In the genomic region with DNA sequence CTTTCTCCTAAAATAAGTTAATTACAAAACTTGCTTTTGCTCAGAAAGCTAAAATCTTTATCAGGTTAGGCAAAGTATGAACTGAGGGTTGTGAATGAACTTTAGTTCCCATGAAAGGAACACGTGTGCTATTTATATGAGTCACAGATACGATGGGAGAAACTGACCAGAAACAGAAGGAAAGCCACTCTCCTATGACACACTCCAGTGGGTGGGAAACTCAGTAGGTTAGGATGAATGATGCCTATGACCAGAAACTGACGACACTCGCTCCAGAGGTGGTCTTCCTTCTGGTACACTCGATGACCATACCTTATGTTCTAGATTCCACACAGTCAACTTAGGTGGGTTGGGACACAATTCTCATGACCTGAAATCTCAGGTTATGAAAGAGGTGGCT, we compare ENCODE assay signal across 19 cellular contexts.
A peak's percentile ranks its signal among the peaks of the same experiment; 100 is the strongest.
DNase-seq lines count a peak whose midpoint lies in the region; ATAC-seq and TF ChIP-seq lines count a peak whose summit lies in the region.
"Had no signal": no experiment of that assay in that cellular context is flagged by ENCODE, and none has a peak within 500 bp of the region (broad histone marks: within the 10 kb centered on the region; RNA-seq: fewer than 3 reads in every experiment).

No MANE protein-coding gene starts in this region.

- no peak overlapping the region for H4K8ac ChIP-seq in mesenchymal stem cell (ENCODE audit: low read length)

- no peak overlapping the region for H3K4me2 ChIP-seq in mesenchymal stem cell (ENCODE audit: low read length, poor library complexity, severe bottlenecking)
- H3K4me2 ChIP-seq: KMS-11 had no signal

- H3K18ac ChIP-seq in mesenchymal stem cell (ENCODE audit: low read depth in 1 of 2, low read length in 2 of 2): no peak overlapping the region

- H2BK5ac ChIP-seq in mesenchymal stem cell (ENCODE audit: low read depth, low read length, poor library complexity, severe bottlenecking): no peak overlapping the region

- H3K27me3 ChIP-seq in mesenchymal stem cell (ENCODE audit: control insufficient read depth in 1 of 2, insufficient read depth in 1 of 2, low read length in 2 of 2): no peaks in the 10 kb centered on the region
- H3K27me3 ChIP-seq: gastroesophageal sphincter had no signal

- H3K27ac ChIP-seq in mesenchymal stem cell (ENCODE audit: low read length, poor library complexity, severe bottlenecking): peak overlapping the region; percentile 95
- H3K27ac ChIP-seq: gastroesophageal sphincter, KMS-11 had no signal

- WGBS in mesenchymal stem cell: 14% methylated on average over 4 of the region's 5 CpGs

- H3K23ac ChIP-seq in mesenchymal stem cell (ENCODE audit: low read length in 2 of 2): no peak overlapping the region

- peaks cover 4% of the 10 kb centered on the region for H3K4me1 ChIP-seq in mesenchymal stem cell (ENCODE audit: control insufficient read depth, insufficient read depth, low read depth, low read length)

- TF ChIP-seq CTCF in AG09309 (IDR thresholded peaks at IDR 0.05; ENCODE audit: control insufficient read depth, insufficient read depth, low read depth, low read length, missing control alignments) (no peak), cardiac fibroblast (IDR thresholded peaks at IDR 0.05; ENCODE audit: low read depth, low read length) (no peak)

- H3K36me3 ChIP-seq in mesenchymal stem cell (ENCODE audit: control insufficient read depth in 1 of 2, insufficient read depth in 2 of 2, low read depth in 1 of 2, low read length in 2 of 2): no peaks in the 10 kb centered on the region
- H3K36me3 ChIP-seq: gastroesophageal sphincter had no signal

- no peak overlapping the region for H3K4ac ChIP-seq in mesenchymal stem cell (ENCODE audit: low read depth in 1 of 2, low read length in 2 of 2)

- H2AK5ac ChIP-seq in mesenchymal stem cell (ENCODE audit: low read length, severe bottlenecking): peak overlapping the region; percentile 2

- ATAC-seq in GM18861 (IDR thresholded peaks at IDR 0.05; ENCODE audit: unreplicated experiment): no peak
- ATAC-seq: effector memory CD8-positive, alpha-beta T cell; gastroesophageal sphincter had no signal

- no peak overlapping the region for H3K14ac ChIP-seq in mesenchymal stem cell (ENCODE audit: low read length in 2 of 2)

- H4K91ac ChIP-seq in mesenchymal stem cell (ENCODE audit: low read length): no peak overlapping the region

- H2AFZ ChIP-seq in mesenchymal stem cell (ENCODE audit: low read depth, low read length): peak overlapping the region; percentile 1

- H3K9ac ChIP-seq in mesenchymal stem cell (ENCODE audit: low read length): no peak overlapping the region
- H3K9ac ChIP-seq: KMS-11 had no signal

- H3K4me3 ChIP-seq in AG09309 (ENCODE audit: control insufficient read depth, low read depth, low read length) (no peak overlapping the region), cardiac fibroblast (replicated peaks in 1 of 2; ENCODE audit: low read depth in 2 of 2, low read length in 2 of 2) (no peak overlapping the region), mesenchymal stem cell (ENCODE audit: insufficient read depth in 1 of 2, low read depth in 1 of 2, low read length in 2 of 2) (no peak overlapping the region)
- H3K4me3 ChIP-seq: gastroesophageal sphincter had no signal

- intact Hi-C loops in cardiac septum (cut with DNase I): no loop called here

- no peak overlapping the region for H2BK15ac ChIP-seq in mesenchymal stem cell (ENCODE audit: low read depth, poor library complexity, severe bottlenecking)

- peak overlapping the region; percentile 18 to 95 for H2BK12ac ChIP-seq in mesenchymal stem cell (ENCODE audit: low read length in 2 of 2)

- no peak overlapping the region for H2BK120ac ChIP-seq in mesenchymal stem cell (ENCODE audit: low read depth, low read length)

- H3K79me1 ChIP-seq in mesenchymal stem cell (replicated peaks; ENCODE audit: low read length, poor library complexity, severe bottlenecking): no peaks in the 10 kb centered on the region

- DNase-seq in AG09309 (ENCODE audit: low read depth) (peak; percentile 79), HT1080 (ENCODE audit: low read depth) (peak; percentile 81), cardiac fibroblast (ENCODE audit: low read depth in 2 of 2) (peak; percentile 59 to 86), mesenchymal stem cell (peak; percentile 83), GF-D8 (lab: John Stamatoyannopoulos, UW) (no peak), cardiac septum (ENCODE audit: low spot score) (no peak), NCI-H1092 treated with DMSO at 0.1 percent for 48 hours (lab: John Stamatoyannopoulos, UW) (no peak)
- DNase-seq: activated CD4-positive, alpha-beta T cell treated with anti-CD3 and anti-CD28 coated beads, Interleukin-2, amount 50 U/mL, for 48 hours; activated T-cell treated with anti-CD3 and anti-CD28 coated beads, Interleukin-2, amount 50 U/mL, for 24 hours; AML-193; central memory CD4-positive, alpha-beta T cell; DMS 273 treated with DMSO at 0.1 percent for 48 hours; effector memory CD8-positive, alpha-beta T cell; NCI-H748 treated with DMSO at 0.1 percent for 48 hours; nephron progenitor cell; RPMI8226 had no signal

- H3K9me3 ChIP-seq in mesenchymal stem cell (ENCODE audit: control insufficient read depth, low read length): no peaks in the 10 kb centered on the region
- H3K9me3 ChIP-seq: gastroesophageal sphincter had no signal

Comparison
In these comparisons a context has a peak if more than half of its experiments do, and no peak if none do; other contexts are left out.
1. DNase-seq: peak in AG09309 (single experiment), HT1080 (single experiment), cardiac fibroblast (2 of 2) and mesenchymal stem cell (single experiment); none in GF-D8 (single experiment), cardiac septum (single experiment) and NCI-H1092 treated with DMSO at 0.1 percent for 48 hours (single experiment).